In genomic region chr4:7859350-7859749, GRCh38 we compare ENCODE assay signal across 1 cellular context.
TF ChIP-seq lines count a peak whose summit lies in the region.

No MANE protein-coding gene starts in this region.

TF ChIP-seq in IMR-90, 13 proteins besides CTCF, POLR2A, EP300 and RAD21 (continued from another document):
- no peak for TF ChIP-seq ELK1 (IDR thresholded peaks at IDR 0.05; ENCODE audit: borderline replicate concordance, low read depth, low read length)
- no peak for TF ChIP-seq RCOR1 (IDR thresholded peaks at IDR 0.05; ENCODE audit: insufficient replicate concordance, low read length)
- TF ChIP-seq CHD1 (IDR thresholded peaks at IDR 0.05; ENCODE audit: low read depth, low read length): no peak
- no peak for TF ChIP-seq MAFK (IDR thresholded peaks at IDR 0.05; ENCODE audit: low read depth, low read length)
- no peak for TF ChIP-seq RFX5 (IDR thresholded peaks at IDR 0.05; ENCODE audit: low read depth, low read length)
- TF ChIP-seq MAZ (IDR thresholded peaks at IDR 0.05; ENCODE audit: borderline replicate concordance, low read depth, low read length): no peak
- no peak for TF ChIP-seq SMC3 (IDR thresholded peaks at IDR 0.05; ENCODE audit: low read depth, low read length)
